18 cellular contexts compared by ENCODE assay signal in genomic region chr10:91487914-91488577, GRCh38.
DNase-seq lines count a peak whose midpoint lies in the region; ATAC-seq, FAIRE-seq and TF ChIP-seq lines count a peak whose summit lies in the region.
"Had no signal": no experiment of that assay in that cellular context is flagged by ENCODE, and none has a peak within 500 bp of the region (broad histone marks: within the 10 kb centered on the region; RNA-seq: fewer than 3 reads in every experiment).

No MANE protein-coding gene starts in this region.

- no peak for TF ChIP-seq EP300 in GM12878 (IDR thresholded peaks at IDR 0.05; ENCODE audit: borderline replicate concordance in 1 of 2, control insufficient read depth in 1 of 2, low read depth in 2 of 2, low read length in 2 of 2)

- no peaks in the 10 kb centered on the region for H3K4me1 ChIP-seq in GM12878 (ENCODE audit: control insufficient read depth, insufficient read depth, low read length)
- H3K4me1 ChIP-seq in naive thymus-derived CD4-positive, alpha-beta T cell (ENCODE audit: control insufficient read depth in 2 of 2, insufficient read depth in 2 of 2, low read length in 2 of 2) = no peaks in the 10 kb centered on the region

- no peak overlapping the region for H3K27ac ChIP-seq in GM12878 (ENCODE audit: control insufficient read depth, insufficient read depth)
- H3K27ac ChIP-seq in naive thymus-derived CD4-positive, alpha-beta T cell (ENCODE audit: low read depth, low read length) = no peak overlapping the region
- H3K27ac ChIP-seq: GM23248 had no signal

- no peak for DNase-seq in H54 (ENCODE audit: insufficient read length, low spot score)
- peak; percentile 69 for DNase-seq in Jurkat, Clone E6-1 (ENCODE audit: low read depth, low spot score)
- DNase-seq in GM12878 (ENCODE audit: low read depth, low spot score) = no peak
- no peak for DNase-seq in G401 (ENCODE audit: low spot score)
- no peak for DNase-seq in NCI-H2196 (lab: John Stamatoyannopoulos, UW; ENCODE audit: unreplicated experiment)
- no peak for DNase-seq in naive thymus-derived CD4-positive, alpha-beta T cell
- DNase-seq: 8988T; C1 segment of cervical spinal cord; Calu3; CD4-positive, alpha-beta memory T cell; COR-L47; DMS79 treated with DMSO at 0.1 percent for 48 hours; GM23248; H9 had no signal

- peak; percentile 36 for FAIRE-seq in H54 (lab: Jason Lieb, UNC)
- FAIRE-seq in GM12878 (lab: Jason Lieb, UNC) = peak; percentile 41
- FAIRE-seq: G401.6, GM19239, H1 had no signal

- no peak overlapping the region for H3K27ac Mint-ChIP-seq in naive thymus-derived CD4-positive, alpha-beta T cell
- H3K27ac Mint-ChIP-seq: CD4-positive, alpha-beta memory T cell; H9 had no signal

- no peak overlapping the region for H3K4me2 ChIP-seq in GM12878 (ENCODE audit: control insufficient read depth, insufficient read depth)

- no peaks in the 10 kb centered on the region for H3K9me3 Mint-ChIP-seq in naive thymus-derived CD4-positive, alpha-beta T cell
- H3K9me3 Mint-ChIP-seq: CD4-positive, alpha-beta memory T cell; H9 had no signal

- intact Hi-C loops in GM12878 (cut with micrococcal nuclease; ENCODE audit: unreplicated experiment) = no loop called here
- intact Hi-C loops in naive thymus-derived CD4-positive, alpha-beta T cell (cut with micrococcal nuclease) = no loop called here

- H3K4me3 ChIP-seq in Jurkat, Clone E6-1 (ENCODE audit: low read length) = no peak overlapping the region
- no peak overlapping the region for H3K4me3 ChIP-seq in GM12878
- H3K4me3 ChIP-seq in naive thymus-derived CD4-positive, alpha-beta T cell (ENCODE audit: low read length) = no peak overlapping the region
- H3K4me3 ChIP-seq: GM23248 had no signal

- H2AFZ ChIP-seq in GM12878 (ENCODE audit: control insufficient read depth, low read depth, low read length) = no peak overlapping the region
- H2AFZ ChIP-seq: GM23248 had no signal

- H3K9ac ChIP-seq in GM12878 (ENCODE audit: control insufficient read depth, insufficient read depth, low read length) = no peak overlapping the region
- H3K9ac ChIP-seq: GM23248 had no signal

- CTCF ChIA-PET in GM12878 (lab: Yijun Ruan, JAX) = interaction anchor here (1.2 to 1.4 kb wide), 2 partner anchors 8 to 13 kb away, joined by 3 to 4 read pairs; no protein-coding TSS in a partner anchor
- CTCF ChIA-PET in naive thymus-derived CD4-positive, alpha-beta T cell (lab: Charles Lee) = no interaction called here

- no peak for ATAC-seq in GM12878
- no peak for ATAC-seq in naive thymus-derived CD4-positive, alpha-beta T cell
- ATAC-seq: HCT116 had no signal

- TF ChIP-seq CTCF in GM12878 (IDR thresholded peaks at IDR 0.05 in 2 of 3, conservative IDR thresholded peaks at IDR 0.05 in 1 of 3; ENCODE audit: control insufficient read depth in 2 of 3, extremely low read depth in 1 of 3, insufficient read depth in 1 of 3, low read depth in 3 of 3, low read length in 3 of 3) = no peak

- TF ChIP-seq POLR2A in H54 (IDR thresholded peaks at IDR 0.05; ENCODE audit: low read depth, low read length) (no peak), GM12878 (IDR thresholded peaks at IDR 0.05; ENCODE audit: low read depth, low read length) (no peak)

- no TSS peak for BruUV-seq in GM12878 (replicated peaks; lab: Mats Ljungman, UMichigan)

- no peaks in the 10 kb centered on the region for H3K27me3 ChIP-seq in GM12878 (replicated peaks in 1 of 2; ENCODE audit: control insufficient read depth in 2 of 2, insufficient read depth in 2 of 2, low read length in 1 of 2)
- no peaks in the 10 kb centered on the region for H3K27me3 ChIP-seq in naive thymus-derived CD4-positive, alpha-beta T cell (ENCODE audit: control insufficient read depth in 2 of 2, insufficient read depth in 2 of 2, low read length in 2 of 2)

- SMC1A ChIA-PET in GM12878 (lab: Charles Lee; ENCODE audit: uncharacterized antibody, unreplicated experiment) = interaction anchor here (0.6 to 1.0 kb wide), 5 partner anchors 18 to 699 kb away, joined by 3 read pairs; no protein-coding TSS in a partner anchor

- in situ Hi-C loops in GM12878 (cut with MboI) = no loop called here
- in situ Hi-C loops in G401 (cut with HindIII; ENCODE audit: low sequenced_read_pairs) = no loop called here

- H3K36me3 ChIP-seq in GM12878 (ENCODE audit: control insufficient read depth in 2 of 2, insufficient read depth in 2 of 2, low read length in 1 of 2) = no peaks in the 10 kb centered on the region
- no peaks in the 10 kb centered on the region for H3K36me3 ChIP-seq in naive thymus-derived CD4-positive, alpha-beta T cell (ENCODE audit: control insufficient read depth in 2 of 3, insufficient read depth in 3 of 3, low read length in 3 of 3)

- H3K9me3 ChIP-seq in GM12878 (replicated peaks; ENCODE audit: control insufficient read depth, insufficient read depth, low read length) = no peaks in the 10 kb centered on the region
- H3K9me3 ChIP-seq in naive thymus-derived CD4-positive, alpha-beta T cell (ENCODE audit: control insufficient read depth in 2 of 3, low read length in 3 of 3) = no peaks in the 10 kb centered on the region

- H3K4me3 Mint-ChIP-seq in naive thymus-derived CD4-positive, alpha-beta T cell = no peak overlapping the region
- H3K4me3 Mint-ChIP-seq: CD4-positive, alpha-beta memory T cell; H9 had no signal

- no peak for TF ChIP-seq RAD21 in GM12878 (IDR thresholded peaks at IDR 0.05; ENCODE audit: insufficient read depth, low read depth, low read length)

- POLR2A ChIA-PET in GM12878 (lab: Charles Lee) = no interaction called here
- POLR2A ChIA-PET in naive thymus-derived CD4-positive, alpha-beta T cell (lab: Charles Lee) = no interaction called here

- H3K27me3 Mint-ChIP-seq in naive thymus-derived CD4-positive, alpha-beta T cell = no peaks in the 10 kb centered on the region
- H3K27me3 Mint-ChIP-seq: CD4-positive, alpha-beta memory T cell had no signal

- RAD21 ChIA-PET in GM12878 (lab: Charles Lee; ENCODE audit: unreplicated experiment) = interaction anchor here (0.6 kb wide), 1 partner anchor 214 kb away, joined by 3 read pairs; no protein-coding TSS in a partner anchor

- no peaks in the 10 kb centered on the region for H3K79me2 ChIP-seq in GM12878 (ENCODE audit: control insufficient read depth, insufficient read depth, low read length)

- 29% methylated on average over 3 of the region's 3 CpGs for WGBS in GM12878 (ENCODE audit: insufficient coverage, insufficient replicate concordance, low lambda C conversion rate, missing lambda C conversion rate)

- no peaks in the 10 kb centered on the region for H4K20me1 ChIP-seq in GM12878 (ENCODE audit: control insufficient read depth, insufficient read depth)

- H3K36me3 Mint-ChIP-seq in naive thymus-derived CD4-positive, alpha-beta T cell = no peaks in the 10 kb centered on the region
- H3K36me3 Mint-ChIP-seq: CD4-positive, alpha-beta memory T cell had no signal

- no peaks in the 10 kb centered on the region for H3K4me1 Mint-ChIP-seq in naive thymus-derived CD4-positive, alpha-beta T cell
- H3K4me1 Mint-ChIP-seq: CD4-positive, alpha-beta memory T cell; H9 had no signal

TF ChIP-seq in GM12878, 131 proteins besides CTCF, POLR2A, EP300 and RAD21 (continues in another document):
- no peak for TF ChIP-seq POLR2AphosphoS5 (IDR thresholded peaks at IDR 0.05; ENCODE audit: low read length)
- TF ChIP-seq CHD1 (IDR thresholded peaks at IDR 0.05; ENCODE audit: low read depth, low read length) = no peak
- no peak for TF ChIP-seq BCL3 (IDR thresholded peaks at IDR 0.05; ENCODE audit: borderline replicate concordance, insufficient read depth, low read depth, low read length, poor library complexity, severe bottlenecking)
- TF ChIP-seq TBL1XR1 (IDR thresholded peaks at IDR 0.05; ENCODE audit: low read depth, low read length) = no peak
- TF ChIP-seq BHLHE40 (IDR thresholded peaks at IDR 0.05; ENCODE audit: borderline replicate concordance in 1 of 2, low read depth in 2 of 2, low read length in 1 of 2) = no peak
- no peak for TF ChIP-seq HDGF (IDR thresholded peaks at IDR 0.05)
- TF ChIP-seq TCF3 (IDR thresholded peaks at IDR 0.05; ENCODE audit: borderline replicate concordance, insufficient read depth, low read depth, low read length) = no peak
- no peak for TF ChIP-seq ESRRA (IDR thresholded peaks at IDR 0.05; ENCODE audit: low read length)
- no peak for TF ChIP-seq CEBPZ (IDR thresholded peaks at IDR 0.05; ENCODE audit: low read depth, low read length)
- no peak for TF ChIP-seq ZNF24 (IDR thresholded peaks at IDR 0.05)
- TF ChIP-seq BACH1 (IDR thresholded peaks at IDR 0.05; ENCODE audit: borderline replicate concordance) = no peak
- TF ChIP-seq GATAD2B (conservative IDR thresholded peaks at IDR 0.05; ENCODE audit: low read depth) = no peak
